ENCODE assay signal across 17 cellular contexts in genomic region chr5:83069406-83069805, GRCh38. TPM values are rescaled to one million over a fixed set of nuclear protein-coding genes. Genes with fewer than 3 reads are reported as not detected.
DNase-seq lines count a peak whose midpoint lies in the region; ATAC-seq and TF ChIP-seq lines count a peak whose summit lies in the region.
"Had no signal": no experiment of that assay in that cellular context is flagged by ENCODE, and none has a peak within 500 bp of the region (broad histone marks: within the 10 kb centered on the region; RNA-seq: fewer than 3 reads in every experiment).

No MANE protein-coding gene starts in this region.

- H3K4me3 ChIP-seq in DND-41 (ENCODE audit: low read depth in 1 of 2, low read length in 2 of 2) (no peak overlapping the region), IMR-90 (ENCODE audit: insufficient read depth, low read depth, low read length) (no peak overlapping the region), choroid plexus epithelial cell (ENCODE audit: low read depth, low read length) (no peak overlapping the region)
- H3K4me3 ChIP-seq: SJCRH30 had no signal

- H3K9ac ChIP-seq in DND-41 (ENCODE audit: low read depth, low read length): no peak overlapping the region
- no peak overlapping the region for H3K9ac ChIP-seq in IMR-90 (ENCODE audit: low read depth, low read length)

- peaks cover 2 to 47% of the 10 kb centered on the region in 2 experiments; a peak in 3 of 4 replicates for H3K79me1 ChIP-seq in IMR-90 (ENCODE audit: low read depth in 1 of 2, low read length in 2 of 2)

- peaks cover 100% of the 10 kb centered on the region for H3K79me2 ChIP-seq in DND-41 (ENCODE audit: insufficient read depth, low read length)

- H3K27me3 ChIP-seq in DND-41 (ENCODE audit: insufficient read depth, low read length, poor library complexity): no peaks in the 10 kb centered on the region
- H3K27me3 ChIP-seq in IMR-90 (ENCODE audit: control insufficient read depth, insufficient read depth, low read length): no peaks in the 10 kb centered on the region
- H3K27me3 ChIP-seq: SJCRH30 had no signal

- H2BK20ac ChIP-seq in IMR-90 (ENCODE audit: low read depth, low read length): no peak overlapping the region

- no peaks in the 10 kb centered on the region; the same call in 1 of the 2 replicates for H3K9me1 ChIP-seq in IMR-90 (ENCODE audit: insufficient read depth, low read length)

- H3K14ac ChIP-seq in IMR-90 (replicated peaks; ENCODE audit: low read depth, low read length): no peak overlapping the region

- no peak for DNase-seq in DND-41
- DNase-seq in IMR-90: peak; percentile 40
- DNase-seq in choroid plexus epithelial cell (ENCODE audit: low read depth): peak; percentile 28
- DNase-seq in iris pigment epithelial cell (ENCODE audit: low read depth): peak; percentile 33
- DNase-seq in hepatic stellate cell (ENCODE audit: low spot score): no peak
- no peak for DNase-seq in NCI-H774 (lab: John Stamatoyannopoulos, UW)
- DNase-seq in NCI-H510A treated with DMSO at 0.1 percent for 48 hours (lab: John Stamatoyannopoulos, UW): no peak
- no peak for DNase-seq in stimulated activated CD4-positive, alpha-beta T cell treated with anti-CD3 and anti-CD28 coated beads, Interleukin-2, amount 100 ng/mL, for 48 hours
- DNase-seq: CD8-positive, alpha-beta T cell; DMS 273 treated with DMSO at 0.1 percent for 48 hours; NCI-H1048; NCI-H146; NCI-H2081 treated with DMSO at 0.1 percent for 48 hours; NCI-H2227 treated with DMSO at 0.1 percent for 48 hours; NCI-H526 treated with DMSO at 0.1 percent for 48 hours; SJCRH30 had no signal

- no peak for TF ChIP-seq RAD21 in IMR-90 (IDR thresholded peaks at IDR 0.05; ENCODE audit: low read length)

- no CpG with 5 or more reads among the region's 1 CpG for WGBS in IMR-90 (ENCODE audit: extremely low coverage in 2 of 2, insufficient read length in 1 of 2), 2 experiments

- BruUV-seq in IMR-90 (replicated peaks; lab: Mats Ljungman, UMichigan): no TSS peak

- ATAC-seq in DND-41 (ENCODE audit: insufficient read depth, low read depth) (no peak), IMR-90 (ENCODE audit: low read depth) (peak; percentile 29; the same call in 1 of the 2 replicates)
- ATAC-seq: CD8-positive, alpha-beta T cell had no signal

- H3K56ac ChIP-seq in IMR-90 (ENCODE audit: extremely low read depth, insufficient read depth, low read length): no peak overlapping the region

- no peak overlapping the region for H3K18ac ChIP-seq in IMR-90 (ENCODE audit: low read depth, low read length)

- POLR2A ChIA-PET in IMR-90 (lab: Charles Lee; ENCODE audit: unreplicated experiment): no interaction called here

- dilution Hi-C loops in IMR-90 (cut with HindIII; ENCODE audit: low sequenced_read_pairs, unreplicated experiment): no loop called here

- H3K27ac ChIP-seq in DND-41 (ENCODE audit: low read length): peak overlapping the region; percentile 49; the same call in 1 of the 2 replicates
- no peak overlapping the region for H3K27ac ChIP-seq in IMR-90 (ENCODE audit: insufficient read depth, low read length)
- H3K27ac ChIP-seq: RWPE1, SJCRH30 had no signal

- H3K23ac ChIP-seq in IMR-90 (ENCODE audit: low read depth, low read length): no peak overlapping the region

- no peaks in the 10 kb centered on the region for H3K9me3 ChIP-seq in DND-41 (ENCODE audit: insufficient read depth, low read length, severe bottlenecking)
- H3K9me3 ChIP-seq in IMR-90 (ENCODE audit: control insufficient read depth, insufficient read depth, low read length): no peaks in the 10 kb centered on the region
- H3K9me3 ChIP-seq: SJCRH30 had no signal

- no peak overlapping the region for H4K8ac ChIP-seq in IMR-90 (ENCODE audit: low read depth in 2 of 2, low read length in 2 of 2)

- H3K36me3 ChIP-seq in DND-41 (ENCODE audit: insufficient read depth, low read length) (peaks cover 18% of the 10 kb centered on the region), IMR-90 (ENCODE audit: control insufficient read depth, insufficient read depth, low read length) (no peaks in the 10 kb centered on the region)

- H4K20me1 ChIP-seq in DND-41 (ENCODE audit: insufficient read depth, low read length): peaks cover 39% of the 10 kb centered on the region; the same call in 1 of the 2 replicates
- peaks cover 57% of the 10 kb centered on the region for H4K20me1 ChIP-seq in IMR-90 (ENCODE audit: insufficient read depth, low read length)

- H3K4ac ChIP-seq in IMR-90 (ENCODE audit: low read depth, low read length): no peak overlapping the region

- no peak overlapping the region for H2AK9ac ChIP-seq in IMR-90 (replicated peaks; ENCODE audit: low read depth, low read length, poor library complexity)

- no peak overlapping the region for H2BK120ac ChIP-seq in IMR-90 (ENCODE audit: low read depth, low read length)

- CTCF ChIA-PET in IMR-90 (lab: Yijun Ruan, JAX): no interaction called here

- H2AFZ ChIP-seq in DND-41 (ENCODE audit: low read depth, low read length) (no peak overlapping the region), IMR-90 (replicated peaks; ENCODE audit: low read length, poor library complexity) (no peak overlapping the region)

- no peak overlapping the region for H2AK5ac ChIP-seq in IMR-90 (ENCODE audit: low read depth, low read length)

- no peak for TF ChIP-seq POLR2A in IMR-90 (IDR thresholded peaks at IDR 0.05; ENCODE audit: low read depth, low read length)

- H4K5ac ChIP-seq in IMR-90 (ENCODE audit: low read depth, low read length): no peak overlapping the region

- H4K91ac ChIP-seq in IMR-90 (ENCODE audit: insufficient read depth, low read depth, low read length): no peak overlapping the region

- in situ Hi-C loops in IMR-90 (cut with MboI; ENCODE audit: low sequenced_read_pairs): loop anchor here (25.0 kb wide), 1 partner anchor 707 kb away; no protein-coding TSS in a partner anchor

- intact Hi-C loops in IMR-90 (cut with micrococcal nuclease): no loop called here

- H2BK5ac ChIP-seq in IMR-90 (ENCODE audit: low read depth, low read length, poor library complexity, severe bottlenecking): no peak overlapping the region

- H2BK15ac ChIP-seq in IMR-90 (ENCODE audit: low read depth, low read length): no peak overlapping the region

- no peak for TF ChIP-seq CTCF in DND-41 (IDR thresholded peaks at IDR 0.05; ENCODE audit: borderline replicate concordance, extremely low read depth, low read length, poor library complexity, severe bottlenecking)
- no peak for TF ChIP-seq CTCF in IMR-90 (conservative IDR thresholded peaks at IDR 0.05; ENCODE audit: low read depth, low read length)
- TF ChIP-seq CTCF in choroid plexus epithelial cell (conservative IDR thresholded peaks at IDR 0.05; ENCODE audit: low read depth, low read length): no peak

- H3K4me1 ChIP-seq in DND-41 (ENCODE audit: insufficient read depth, low read length) (peaks cover 48% of the 10 kb centered on the region), IMR-90 (ENCODE audit: control insufficient read depth, insufficient read depth, low read length) (peaks cover 6% of the 10 kb centered on the region; the same call in 1 of the 2 replicates)

- H3K4me2 ChIP-seq in DND-41 (ENCODE audit: insufficient read depth, low read length): peak overlapping the region; percentile 17
- no peak overlapping the region for H3K4me2 ChIP-seq in IMR-90 (ENCODE audit: low read depth, low read length)

TF ChIP-seq in IMR-90, 13 proteins besides CTCF, POLR2A, EP300 and RAD21:
- no peak for TF ChIP-seq MXI1 (IDR thresholded peaks at IDR 0.05; ENCODE audit: borderline replicate concordance, low read depth, low read length)
- no peak for TF ChIP-seq RFX5 (IDR thresholded peaks at IDR 0.05; ENCODE audit: low read depth, low read length)
- TF ChIP-seq NFE2L2 (IDR thresholded peaks at IDR 0.05; ENCODE audit: low read depth, low read length): no peak
- no peak for TF ChIP-seq CHD1 (IDR thresholded peaks at IDR 0.05; ENCODE audit: low read depth, low read length)
- no peak for TF ChIP-seq SMC3 (IDR thresholded peaks at IDR 0.05; ENCODE audit: low read depth, low read length)
- TF ChIP-seq FOS (IDR thresholded peaks at IDR 0.05; ENCODE audit: low read depth, low read length): no peak
- no peak for TF ChIP-seq CEBPB (IDR thresholded peaks at IDR 0.05; ENCODE audit: low read depth, low read length)
- no peak for TF ChIP-seq MAZ (IDR thresholded peaks at IDR 0.05; ENCODE audit: borderline replicate concordance, low read depth, low read length)
- no peak for TF ChIP-seq USF2 (IDR thresholded peaks at IDR 0.05; ENCODE audit: low read depth, low read length)
- no peak for TF ChIP-seq RCOR1 (IDR thresholded peaks at IDR 0.05; ENCODE audit: insufficient replicate concordance, low read length)
- no peak for TF ChIP-seq MAFK (IDR thresholded peaks at IDR 0.05; ENCODE audit: low read depth, low read length)
- no peak for TF ChIP-seq BHLHE40 (IDR thresholded peaks at IDR 0.05; ENCODE audit: low read depth, low read length)
- no peak for TF ChIP-seq ELK1 (IDR thresholded peaks at IDR 0.05; ENCODE audit: borderline replicate concordance, low read depth, low read length)

RNA-seq across cellular contexts. Expression of gene TMEM167A, which starts 7.8 kb away (rescaled TPM):
- total RNA-seq in IMR-90 (2012; rRNA removed): 34.6 and 95.8 TPM in 2 replicates
- 36.6 and 45.1 TPM in 2 replicates for polyA plus RNA-seq in IMR-90 (2012; rRNA removed)
- polyA plus RNA-seq in IMR-90 (2012; cell fraction: cytosol; rRNA removed): 4.4 and 5.0 TPM in 2 replicates
- 1.6 and 19.7 TPM in 2 replicates for polyA plus RNA-seq in IMR-90 (2012; cell fraction: nucleus; rRNA removed; ENCODE audit: low replicate concordance)

RNA-seq across cellular contexts. Expression of gene XRCC4, which starts 7.9 kb away (rescaled TPM):
- 4.7 and 11.7 TPM in 2 replicates for total RNA-seq in IMR-90 (2012; rRNA removed)
- 3.1 and 3.5 TPM in 2 replicates for polyA plus RNA-seq in IMR-90 (2012; rRNA removed)
- polyA plus RNA-seq in IMR-90 (2012; cell fraction: cytosol; rRNA removed): 0.21 and 0.47 TPM in 2 replicates
- 0.75 TPM in 1 of 2 replicates, not detected in the other for polyA plus RNA-seq in IMR-90 (2012; cell fraction: nucleus; rRNA removed; ENCODE audit: low replicate concordance)

Comparison
In these comparisons a context has a peak if more than half of its experiments do, and no peak if none do; other contexts are left out.
1. DNase-seq: peak in IMR-90 (single experiment), choroid plexus epithelial cell (single experiment) and iris pigment epithelial cell (single experiment); none in DND-41 (single experiment), hepatic stellate cell (single experiment), NCI-H774 (single experiment), NCI-H510A treated with DMSO at 0.1 percent for 48 hours (single experiment) and stimulated activated CD4-positive, alpha-beta T cell treated with anti-CD3 and anti-CD28 coated beads, Interleukin-2, amount 100 ng/mL, for 48 hours (0 of 2).